ENCODE assay signal across 20 cellular contexts in genomic region chr22:35544189-35544588, GRCh38. TPM values are rescaled to one million over a fixed set of nuclear protein-coding genes. Genes with fewer than 3 reads are reported as not detected.
"Had no signal": no experiment of that assay in that cellular context is flagged by ENCODE, and none has a peak within 500 bp of the region (broad histone marks: within the 10 kb centered on the region; RNA-seq: fewer than 3 reads in every experiment).

No MANE protein-coding gene starts in this region.

- H3K4me3 Mint-ChIP-seq: activated B cell treated with CpG ODN at 0.5 μM for 24 hours; activated CD4-positive, alpha-beta T cell treated with anti-CD3 and anti-CD28 coated beads, Interleukin-2, amount 10 ng/mL, durations not matched to agents 24 days and 14 days; activated naive CD8-positive, alpha-beta T cell; naive B cell had no signal

- ATAC-seq: body of pancreas, lower lobe of right lung had no signal

- H3K9me3 ChIP-seq: body of pancreas, lower lobe of right lung, neutrophil, tibial nerve, uterus had no signal

- H3K9ac ChIP-seq: parathyroid adenoma had no signal

- H3K36me3 ChIP-seq: lower lobe of right lung, neutrophil, tibial nerve, uterus had no signal

- DNase-seq: activated B cell treated with CpG ODN at 0.5 μM for 24 hours; activated CD4-positive, alpha-beta T cell treated with anti-CD3 and anti-CD28 coated beads, Interleukin-2, amount 10 ng/mL, durations not matched to agents 24 days and 14 days; activated CD8-positive, alpha-beta memory T cell treated with anti-CD3 and anti-CD28 coated beads for 24 hours; activated gamma-delta T cell treated with Interleukin-2 at 50 U/mL for 16 hours; amniotic stem cell; body of pancreas; cerebellar nuclear complex; effector CD8-positive, alpha-beta T cell; foreskin fibroblast; left cardiac atrium; lower lobe of right lung; naive B cell; stimulated activated CD4-positive, alpha-beta T cell treated with anti-CD3 and anti-CD28 coated beads, Interleukin-12 subunit alpha, Interleukin-12 subunit beta, amount 100 ng/mL, for 4 hours; stimulated activated CD4-positive, alpha-beta T cell treated with anti-CD3 and anti-CD28 coated beads, Interleukin-2, amount 100 ng/mL, for 24 hours; uterus had no signal

- H3K4me3 ChIP-seq: body of pancreas, lower lobe of right lung, tibial nerve, uterus had no signal

- H3K27ac ChIP-seq: body of pancreas, lower lobe of right lung, neutrophil, parathyroid adenoma, tibial nerve, uterus had no signal

- H3K27me3 ChIP-seq: body of pancreas, uterus had no signal

- H3K9me3 Mint-ChIP-seq: activated B cell treated with CpG ODN at 0.5 μM for 24 hours; activated CD4-positive, alpha-beta T cell treated with anti-CD3 and anti-CD28 coated beads, Interleukin-2, amount 10 ng/mL, durations not matched to agents 24 days and 14 days; naive B cell had no signal

- H3K27ac Mint-ChIP-seq: activated B cell treated with CpG ODN at 0.5 μM for 24 hours; activated naive CD8-positive, alpha-beta T cell had no signal

- H2AFZ ChIP-seq: parathyroid adenoma had no signal

RNA-seq across cellular contexts. Expression of gene RASD2, which starts 3.6 kb away (rescaled TPM):
- polyA plus RNA-seq: endothelial cell of umbilical vein had no signal
